12 cellular contexts compared by ENCODE assay signal in genomic region chr1:9705337-9706098, GRCh38.
DNase-seq lines count a peak whose midpoint lies in the region; ATAC-seq and TF ChIP-seq lines count a peak whose summit lies in the region.
"Had no signal": no experiment of that assay in that cellular context is flagged by ENCODE, and none has a peak within 500 bp of the region (broad histone marks: within the 10 kb centered on the region; RNA-seq: fewer than 3 reads in every experiment).

No MANE protein-coding gene starts in this region.

- no peaks in the 10 kb centered on the region for H3K27me3 Mint-ChIP-seq in activated naive CD8-positive, alpha-beta T cell

- no peaks in the 10 kb centered on the region for H3K9me3 Mint-ChIP-seq in activated naive CD8-positive, alpha-beta T cell (ENCODE audit: low read depth)

- no peak overlapping the region for H3K4me3 ChIP-seq in AG10803 (ENCODE audit: low read length)
- H3K4me3 ChIP-seq: colonic mucosa, neural progenitor cell had no signal

- peak; percentile 66 for DNase-seq in AG10803 (ENCODE audit: low read depth)
- peak; percentile 43 for DNase-seq in HCEC 1CT
- peak; percentile 75 for DNase-seq in kidney glomerular epithelial cell (lab: John Stamatoyannopoulos, UW)
- no peak for DNase-seq in NCI-H1048 (lab: John Stamatoyannopoulos, UW)
- no peak for DNase-seq in NCI-H748 treated with DMSO at 0.1 percent for 48 hours (lab: John Stamatoyannopoulos, UW)
- no peak for DNase-seq in DMS53 treated with DMSO at 0.1 percent for 48 hours (lab: John Stamatoyannopoulos, UW; ENCODE audit: unreplicated experiment)
- DNase-seq: Caco-2, colonic mucosa, left colon had no signal

- H3K4me1 Mint-ChIP-seq in activated naive CD8-positive, alpha-beta T cell (ENCODE audit: low read depth): peaks cover 58% of the 10 kb centered on the region

- peaks cover 13% of the 10 kb centered on the region for H3K36me3 Mint-ChIP-seq in activated naive CD8-positive, alpha-beta T cell
- H3K36me3 Mint-ChIP-seq: neural progenitor cell had no signal

- TF ChIP-seq CTCF in AG10803 (conservative IDR thresholded peaks at IDR 0.05; ENCODE audit: low read length): no peak

- no peak for ATAC-seq in HG02938 (IDR thresholded peaks at IDR 0.05; ENCODE audit: unreplicated experiment)
- ATAC-seq: left colon had no signal

- H3K4me3 Mint-ChIP-seq in activated naive CD8-positive, alpha-beta T cell: peak overlapping the region; percentile 30
- H3K4me3 Mint-ChIP-seq: neural progenitor cell had no signal

- peak overlapping the region; percentile 87 for H3K27ac Mint-ChIP-seq in activated naive CD8-positive, alpha-beta T cell
- H3K27ac Mint-ChIP-seq: neural progenitor cell had no signal

Comparison
In these comparisons a context has a peak if more than half of its experiments do, and no peak if none do; other contexts are left out.
1. DNase-seq: peak in AG10803 (single experiment), HCEC 1CT (single experiment) and kidney glomerular epithelial cell (single experiment); none in NCI-H1048 (single experiment), NCI-H748 treated with DMSO at 0.1 percent for 48 hours (single experiment) and DMS53 treated with DMSO at 0.1 percent for 48 hours (single experiment).